1 cellular context compared by ENCODE assay signal in the genomic region with DNA sequence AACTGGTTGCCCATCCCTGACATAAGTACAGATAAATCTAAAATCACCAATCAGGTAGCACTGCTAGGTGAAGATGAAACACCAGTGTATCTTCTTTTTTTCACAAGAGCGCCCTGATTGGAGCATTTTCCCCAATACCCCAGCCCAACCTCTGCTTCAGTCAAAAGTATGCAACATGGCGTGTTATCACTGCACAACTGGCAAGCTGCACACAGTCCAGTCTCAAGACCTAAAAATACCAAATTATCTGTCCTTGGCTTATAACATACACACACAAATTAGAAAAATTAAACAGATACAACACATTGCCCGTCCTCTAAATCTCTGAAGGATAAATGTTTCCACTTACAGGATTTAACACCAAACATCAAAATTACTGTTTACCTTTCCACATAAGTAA.
TF ChIP-seq lines count a peak whose summit lies in the region.

No MANE protein-coding gene starts in this region.

TF ChIP-seq in IMR-90, 13 proteins besides CTCF, POLR2A, EP300 and RAD21:
- TF ChIP-seq BHLHE40 (IDR thresholded peaks at IDR 0.05; ENCODE audit: low read depth, low read length) (no peak), RCOR1 (IDR thresholded peaks at IDR 0.05; ENCODE audit: insufficient replicate concordance, low read length) (no peak), NFE2L2 (IDR thresholded peaks at IDR 0.05; ENCODE audit: low read depth, low read length) (no peak), CHD1 (IDR thresholded peaks at IDR 0.05; ENCODE audit: low read depth, low read length) (no peak), MXI1 (IDR thresholded peaks at IDR 0.05; ENCODE audit: borderline replicate concordance, low read depth, low read length) (no peak), RFX5 (IDR thresholded peaks at IDR 0.05; ENCODE audit: low read depth, low read length) (no peak)
- TF ChIP-seq, protein P1, sequence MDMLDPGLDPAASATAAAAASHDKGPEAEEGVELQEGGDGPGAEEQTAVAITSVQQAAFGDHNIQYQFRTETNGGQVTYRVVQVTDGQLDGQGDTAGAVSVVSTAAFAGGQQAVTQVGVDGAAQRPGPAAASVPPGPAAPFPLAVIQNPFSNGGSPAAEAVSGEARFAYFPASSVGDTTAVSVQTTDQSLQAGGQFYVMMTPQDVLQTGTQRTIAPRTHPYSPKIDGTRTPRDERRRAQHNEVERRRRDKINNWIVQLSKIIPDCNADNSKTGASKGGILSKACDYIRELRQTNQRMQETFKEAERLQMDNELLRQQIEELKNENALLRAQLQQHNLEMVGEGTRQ (IDR thresholded peaks at IDR 0.05; ENCODE audit: low read depth, low read length): no peak
- TF ChIP-seq, protein P2, sequence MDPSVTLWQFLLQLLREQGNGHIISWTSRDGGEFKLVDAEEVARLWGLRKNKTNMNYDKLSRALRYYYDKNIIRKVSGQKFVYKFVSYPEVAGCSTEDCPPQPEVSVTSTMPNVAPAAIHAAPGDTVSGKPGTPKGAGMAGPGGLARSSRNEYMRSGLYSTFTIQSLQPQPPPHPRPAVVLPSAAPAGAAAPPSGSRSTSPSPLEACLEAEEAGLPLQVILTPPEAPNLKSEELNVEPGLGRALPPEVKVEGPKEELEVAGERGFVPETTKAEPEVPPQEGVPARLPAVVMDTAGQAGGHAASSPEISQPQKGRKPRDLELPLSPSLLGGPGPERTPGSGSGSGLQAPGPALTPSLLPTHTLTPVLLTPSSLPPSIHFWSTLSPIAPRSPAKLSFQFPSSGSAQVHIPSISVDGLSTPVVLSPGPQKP (IDR thresholded peaks at IDR 0.05; ENCODE audit: borderline replicate concordance, low read depth, low read length): no peak
